In genomic region chr1:153393926-153394325, GRCh38 we compare ENCODE assay signal across 19 cellular contexts. TPM values are rescaled to one million over a fixed set of nuclear protein-coding genes. Genes with fewer than 3 reads are reported as not detected.
DNase-seq lines count a peak whose midpoint lies in the region; ATAC-seq and TF ChIP-seq lines count a peak whose summit lies in the region.
"Had no signal": no experiment of that assay in that cellular context is flagged by ENCODE, and none has a peak within 500 bp of the region (broad histone marks: within the 10 kb centered on the region; RNA-seq: fewer than 3 reads in every experiment).

No MANE protein-coding gene starts in this region.

- no peak overlapping the region for H3K4me3 ChIP-seq in BLaER1 treated with 17β-estradiol and CSF1 and Interleukin-3, amounts not matched to agents 10 nM and 100 nM
- H3K4me3 ChIP-seq in WERI-Rb-1 (ENCODE audit: low read depth, low read length) = no peak overlapping the region
- H3K4me3 ChIP-seq: gastroesophageal sphincter, ovary had no signal

- H2BK5ac ChIP-seq in H9 (ENCODE audit: insufficient read length, low read length) = no peak overlapping the region

- H2BK12ac ChIP-seq in H9 (ENCODE audit: insufficient read length, low read depth, low read length) = no peak overlapping the region

- H3K4me1 Mint-ChIP-seq in H9 = peaks cover 0 to 2% of the 10 kb centered on the region in 2 experiments; a peak in 1 of 4 replicates
- H3K4me1 Mint-ChIP-seq: activated CD8-positive, alpha-beta memory T cell treated with anti-CD3 and anti-CD28 coated beads, Interleukin-2, amount 10 ng/mL, durations not matched to agents 7 days and 5 days had no signal

- no peaks in the 10 kb centered on the region for H3K9me3 Mint-ChIP-seq in H9

- H3K23ac ChIP-seq in H9 (ENCODE audit: insufficient read length, low read depth, low read length) = no peak overlapping the region

- no peaks in the 10 kb centered on the region for H3K79me1 ChIP-seq in H9 (ENCODE audit: insufficient read depth, low read depth, low read length, poor library complexity, severe bottlenecking)

- peaks cover 12% of the 10 kb centered on the region for H3K27me3 Mint-ChIP-seq in H9 (ENCODE audit: low read depth)

- H3K4me3 Mint-ChIP-seq in H9 = no peak overlapping the region
- H3K4me3 Mint-ChIP-seq: activated CD8-positive, alpha-beta memory T cell treated with anti-CD3 and anti-CD28 coated beads, Interleukin-2, amount 10 ng/mL, durations not matched to agents 7 days and 5 days had no signal

- H3T11ph ChIP-seq in H9 (ENCODE audit: low read length) = no peak overlapping the region

- H3K27ac ChIP-seq in BLaER1 treated with 17β-estradiol and CSF1 and Interleukin-3, amounts not matched to agents 10 nM and 100 nM = 0 out of 22 replicates have a peak overlapping the region, but pooled peaks of 2 of the 11 experiments have one; percentile 15 to 41
- H3K27ac ChIP-seq in H9 (ENCODE audit: insufficient read length, low read depth, low read length) (no peak overlapping the region), WERI-Rb-1 (no peak overlapping the region)
- H3K27ac ChIP-seq: gastroesophageal sphincter, ovary had no signal

- H3K56ac ChIP-seq in H9 (ENCODE audit: insufficient read length, low read depth, low read length) = no peak overlapping the region

- no peaks in the 10 kb centered on the region for H3K27me3 ChIP-seq in BLaER1 treated with 17β-estradiol and CSF1 and Interleukin-3, amounts not matched to agents 10 nM and 100 nM
- H3K27me3 ChIP-seq in H9 (ENCODE audit: insufficient read depth, low read length) (no peaks in the 10 kb centered on the region), WERI-Rb-1 (ENCODE audit: insufficient read depth, low read depth, severe bottlenecking) (peaks cover 100% of the 10 kb centered on the region)
- H3K27me3 ChIP-seq: ovary had no signal

- no peaks in the 10 kb centered on the region for H3K79me2 ChIP-seq in H9 (ENCODE audit: insufficient read depth, low read length)

- H2AK5ac ChIP-seq in H9 (ENCODE audit: insufficient read length, low read length) = no peak overlapping the region

- no peak overlapping the region for H4K8ac ChIP-seq in H9 (replicated peaks; ENCODE audit: insufficient read length, low read depth, low read length)

- no peak overlapping the region; the same call in 1 of the 2 replicates for H3K14ac ChIP-seq in H9 (ENCODE audit: insufficient read depth, low read length)

- H3K36me3 ChIP-seq in BLaER1 treated with 17β-estradiol and CSF1 and Interleukin-3, amounts not matched to agents 10 nM and 100 nM = no peaks in the 10 kb centered on the region; a peak in 1 of 22 replicates
- H3K36me3 ChIP-seq in WERI-Rb-1 = no peaks in the 10 kb centered on the region
- H3K36me3 ChIP-seq: gastroesophageal sphincter, ovary had no signal

- no peak overlapping the region for H4K5ac ChIP-seq in H9 (ENCODE audit: insufficient read length, low read depth, low read length)

- peaks cover 40 to 100% (median 91%) of the 10 kb centered on the region in 10 experiments for H3K4me1 ChIP-seq in BLaER1 treated with 17β-estradiol and CSF1 and Interleukin-3, amounts not matched to agents 10 nM and 100 nM
- no peaks in the 10 kb centered on the region for H3K4me1 ChIP-seq in H9 (ENCODE audit: insufficient read depth, low read length)
- H3K4me1 ChIP-seq: gastroesophageal sphincter had no signal

- H4K91ac ChIP-seq in H9 (ENCODE audit: insufficient read length, low read depth, low read length) = no peak overlapping the region

- no peaks in the 10 kb centered on the region; a peak in 1 of 7 replicates for H3K36me3 Mint-ChIP-seq in H9 (ENCODE audit: insufficient read depth in 1 of 3, low read depth in 3 of 3)
- H3K36me3 Mint-ChIP-seq: activated CD8-positive, alpha-beta memory T cell treated with anti-CD3 and anti-CD28 coated beads, Interleukin-2, amount 10 ng/mL, durations not matched to agents 7 days and 5 days had no signal

- no peak overlapping the region for H3K18ac ChIP-seq in H9 (ENCODE audit: insufficient read length, low read depth, low read length)

- peak; percentile 68 for TF ChIP-seq CTCF in H9 (conservative IDR thresholded peaks at IDR 0.05)
- peak; percentile 77 for TF ChIP-seq CTCF in WERI-Rb-1 (IDR thresholded peaks at IDR 0.05; ENCODE audit: low read depth, low read length)

- H3K27ac Mint-ChIP-seq in H9 = no peak overlapping the region
- H3K27ac Mint-ChIP-seq: activated CD8-positive, alpha-beta memory T cell treated with anti-CD3 and anti-CD28 coated beads, Interleukin-2, amount 10 ng/mL, durations not matched to agents 7 days and 5 days had no signal

- H4K20me1 ChIP-seq in BLaER1 treated with 17β-estradiol and CSF1 and Interleukin-3, amounts not matched to agents 10 nM and 100 nM = no peaks in the 10 kb centered on the region
- H4K20me1 ChIP-seq in H9 (ENCODE audit: control insufficient read depth, insufficient read depth, insufficient read length) = no peaks in the 10 kb centered on the region

- H3K4ac ChIP-seq in H9 (ENCODE audit: low read depth, low read length) = no peak overlapping the region

- H2BK20ac ChIP-seq in H9 (ENCODE audit: low read depth, low read length, poor library complexity, severe bottlenecking) = no peak overlapping the region

- H2BK15ac ChIP-seq in H9 (ENCODE audit: low read depth, low read length) = no peak overlapping the region

- H3K23me2 ChIP-seq in H9 (ENCODE audit: insufficient read length, low read depth, low read length, poor library complexity, severe bottlenecking) = no peaks in the 10 kb centered on the region

- no peaks in the 10 kb centered on the region for H3K9me3 ChIP-seq in BLaER1 treated with 17β-estradiol and CSF1 and Interleukin-3, amounts not matched to agents 10 nM and 100 nM (replicated peaks in 1 of 11)
- H3K9me3 ChIP-seq in H9 (ENCODE audit: control insufficient read depth, low read depth, low read length) (no peaks in the 10 kb centered on the region), WERI-Rb-1 (ENCODE audit: severe bottlenecking) (no peaks in the 10 kb centered on the region)
- H3K9me3 ChIP-seq: gastroesophageal sphincter, ovary had no signal

- ATAC-seq in HG02588 (IDR thresholded peaks at IDR 0.05; ENCODE audit: unreplicated experiment) = no peak
- no peak for ATAC-seq in HG02970 (IDR thresholded peaks at IDR 0.05; ENCODE audit: low FRiP score, unreplicated experiment)
- ATAC-seq: activated CD8-positive, alpha-beta memory T cell treated with anti-CD3 and anti-CD28 coated beads, Interleukin-2, amount 10 ng/mL, durations not matched to agents 7 days and 5 days; gastroesophageal sphincter had no signal

- peak; percentile 74 for DNase-seq in H9
- DNase-seq in WERI-Rb-1 = peak; percentile 47
- peak; percentile 75 for DNase-seq in iPS-NIHi7 (ENCODE audit: extremely low spot score)
- DNase-seq in superior temporal gyrus (ENCODE audit: extremely low spot score) = no peak
- DNase-seq in NCI-H774 (lab: John Stamatoyannopoulos, UW) = no peak
- DNase-seq: activated CD4-positive, alpha-beta T cell treated with anti-CD3 and anti-CD28 coated beads for 1 hour; activated CD8-positive, alpha-beta memory T cell treated with anti-CD3 and anti-CD28 coated beads, Interleukin-2, amount 10 ng/mL, durations not matched to agents 7 days and 5 days; activated gamma-delta T cell; anterior cingulate cortex; NCI-H1436; NCI-H226; ovary had no signal

- no peak overlapping the region for H3K9ac ChIP-seq in BLaER1 treated with 17β-estradiol and CSF1 and Interleukin-3, amounts not matched to agents 10 nM and 100 nM
- H3K9ac ChIP-seq in H9 (ENCODE audit: extremely low read depth, insufficient read length, low read length) = no peak overlapping the region

- WGBS in H9 (ENCODE audit: extremely low coverage, insufficient read length, low lambda C conversion rate) = no CpG with 5 or more reads among the region's 6 CpGs

- H2AFZ ChIP-seq in H9 (ENCODE audit: low read length) = no peak overlapping the region

- no peak overlapping the region for H2BK120ac ChIP-seq in H9 (ENCODE audit: low read depth, low read length, poor library complexity, severe bottlenecking)

- H3K4me2 ChIP-seq in BLaER1 treated with 17β-estradiol and CSF1 and Interleukin-3, amounts not matched to agents 10 nM and 100 nM = peak overlapping the region; percentile 63 to 95 (median 72)
- H3K4me2 ChIP-seq in H9 (ENCODE audit: insufficient read depth, insufficient read length, low read length) = no peak overlapping the region

RNA-seq across cellular contexts. Expression of gene S100A8, which starts 3.1 kb away (rescaled TPM):
- total RNA-seq in H9 (2021) = not detected in 2 replicates
- total RNA-seq: activated CD8-positive, alpha-beta memory T cell treated with anti-CD3 and anti-CD28 coated beads, Interleukin-2, amount 10 ng/mL, durations not matched to agents 7 days and 5 days; G401 had no signal

RNA-seq across cellular contexts. Expression of gene S100A12, which starts 18.5 kb away (rescaled TPM):
- total RNA-seq in H9 (2021) = not detected in 2 replicates
- total RNA-seq: activated CD8-positive, alpha-beta memory T cell treated with anti-CD3 and anti-CD28 coated beads, Interleukin-2, amount 10 ng/mL, durations not matched to agents 7 days and 5 days; G401 had no signal

RNA-seq across cellular contexts. Expression of gene S100A7A, which starts 22.4 kb away (rescaled TPM):
- not detected in 2 replicates for total RNA-seq in H9 (2021)
- total RNA-seq: activated CD8-positive, alpha-beta memory T cell treated with anti-CD3 and anti-CD28 coated beads, Interleukin-2, amount 10 ng/mL, durations not matched to agents 7 days and 5 days; cerebellum; G401; liver; ovary had no signal

RNA-seq across cellular contexts. Expression of gene S100A9, which starts 36.3 kb away (rescaled TPM):
- total RNA-seq in H9 (2021) = not detected in 2 replicates
- total RNA-seq: activated CD8-positive, alpha-beta memory T cell treated with anti-CD3 and anti-CD28 coated beads, Interleukin-2, amount 10 ng/mL, durations not matched to agents 7 days and 5 days had no signal

RNA-seq across cellular contexts. Expression of gene PGLYRP4, which starts 45.3 kb away (rescaled TPM):
- total RNA-seq in H9 (2021) = not detected in 2 replicates
- total RNA-seq: activated CD8-positive, alpha-beta memory T cell treated with anti-CD3 and anti-CD28 coated beads, Interleukin-2, amount 10 ng/mL, durations not matched to agents 7 days and 5 days; cerebellum; G401; gastroesophageal sphincter; liver; ovary had no signal

Comparison
In these comparisons a context has a peak if more than half of its experiments do, and no peak if none do; other contexts are left out.
1. DNase-seq: peak in H9 (single experiment), WERI-Rb-1 (single experiment) and iPS-NIHi7 (single experiment); none in superior temporal gyrus (single experiment) and NCI-H774 (single experiment).